ENCODE assay signal across 1 cellular context in the genomic region with DNA sequence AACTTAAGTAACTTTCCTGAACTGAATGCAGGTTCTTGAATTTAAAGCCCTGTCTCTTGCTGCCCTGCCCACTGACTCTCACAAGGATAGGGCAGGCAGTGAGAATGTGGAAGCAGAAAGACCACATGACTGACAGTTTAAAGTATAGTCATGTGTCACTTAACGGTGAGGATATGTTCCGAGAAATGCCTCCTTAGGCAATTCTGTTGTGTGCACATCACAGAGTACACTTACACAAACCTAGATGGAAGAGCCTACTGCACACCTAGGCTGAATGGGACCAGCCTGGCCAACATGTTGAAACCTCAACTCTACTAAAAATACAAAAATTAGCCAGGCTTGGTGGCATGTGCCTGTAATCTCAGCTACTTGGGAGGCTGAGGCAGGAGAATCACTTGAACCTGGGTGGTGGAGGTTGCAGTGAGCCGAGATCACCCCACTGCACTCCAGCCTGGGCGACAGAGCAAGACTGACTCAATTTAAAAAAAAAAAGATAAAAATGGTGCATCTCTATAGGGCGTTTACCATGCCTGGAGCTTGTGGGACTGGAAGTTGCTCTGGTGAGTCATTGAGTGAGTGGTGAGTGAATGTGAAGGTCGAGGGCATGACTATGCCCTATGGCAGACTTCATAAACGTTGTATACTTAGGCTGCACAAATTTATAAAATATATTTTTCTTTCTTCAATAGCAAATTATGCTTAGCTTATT.
A peak's percentile ranks its signal among the peaks of the same experiment; 100 is the strongest.
TF ChIP-seq lines count a peak whose summit lies in the region.

No MANE protein-coding gene starts in this region.

TF ChIP-seq in K562, 482 proteins besides CTCF, POLR2A, EP300 and RAD21 (continued from another document):
- TF ChIP-seq MYBL2 (IDR thresholded peaks at IDR 0.05; ENCODE audit: low read depth): peak; percentile 68
- TF ChIP-seq MYBL2 (CRISPR knock-in tag; IDR thresholded peaks at IDR 0.05; ENCODE audit: borderline replicate concordance): no peak
- TF ChIP-seq, protein P1, sequence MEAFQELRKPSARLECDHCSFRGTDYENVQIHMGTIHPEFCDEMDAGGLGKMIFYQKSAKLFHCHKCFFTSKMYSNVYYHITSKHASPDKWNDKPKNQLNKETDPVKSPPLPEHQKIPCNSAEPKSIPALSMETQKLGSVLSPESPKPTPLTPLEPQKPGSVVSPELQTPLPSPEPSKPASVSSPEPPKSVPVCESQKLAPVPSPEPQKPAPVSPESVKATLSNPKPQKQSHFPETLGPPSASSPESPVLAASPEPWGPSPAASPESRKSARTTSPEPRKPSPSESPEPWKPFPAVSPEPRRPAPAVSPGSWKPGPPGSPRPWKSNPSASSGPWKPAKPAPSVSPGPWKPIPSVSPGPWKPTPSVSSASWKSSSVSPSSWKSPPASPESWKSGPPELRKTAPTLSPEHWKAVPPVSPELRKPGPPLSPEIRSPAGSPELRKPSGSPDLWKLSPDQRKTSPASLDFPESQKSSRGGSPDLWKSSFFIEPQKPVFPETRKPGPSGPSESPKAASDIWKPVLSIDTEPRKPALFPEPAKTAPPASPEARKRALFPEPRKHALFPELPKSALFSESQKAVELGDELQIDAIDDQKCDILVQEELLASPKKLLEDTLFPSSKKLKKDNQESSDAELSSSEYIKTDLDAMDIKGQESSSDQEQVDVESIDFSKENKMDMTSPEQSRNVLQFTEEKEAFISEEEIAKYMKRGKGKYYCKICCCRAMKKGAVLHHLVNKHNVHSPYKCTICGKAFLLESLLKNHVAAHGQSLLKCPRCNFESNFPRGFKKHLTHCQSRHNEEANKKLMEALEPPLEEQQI (IDR thresholded peaks at IDR 0.05): peak; percentile 21; the same call in 1 of the 2 replicates
- TF ChIP-seq PURB (CRISPR knock-in tag; IDR thresholded peaks at IDR 0.05; ENCODE audit: low read depth): no peak
- peak in 1 of 2 experiments; percentile 27; a peak in 2 of 4 replicates for TF ChIP-seq KDM1A (IDR thresholded peaks at IDR 0.05)
- TF ChIP-seq ZNF175 (CRISPR knock-in tag; IDR thresholded peaks at IDR 0.05; ENCODE audit: low read depth): peak; percentile 49; the same call in 1 of the 2 replicates
- TF ChIP-seq HDAC2 (IDR thresholded peaks at IDR 0.05): 0 out of 2 replicates have a peak, but pooled peaks have one; percentile 19
- no peak for TF ChIP-seq POLR2AphosphoS5 (IDR thresholded peaks at IDR 0.05; ENCODE audit: control insufficient read depth, insufficient read depth, low read depth, low read length)
- TF ChIP-seq MEF2D (tag; conservative IDR thresholded peaks at IDR 0.05; ENCODE audit: low read depth): 0 out of 2 replicates have a peak, but pooled peaks have one; percentile 39
- TF ChIP-seq ESRRA (IDR thresholded peaks at IDR 0.05; ENCODE audit: borderline replicate concordance, low read depth): peak; percentile 54; the same call in 1 of the 2 replicates
- peak; percentile 80 for TF ChIP-seq ZNF384 (IDR thresholded peaks at IDR 0.05; ENCODE audit: low read depth, low read length)
- 0 out of 2 replicates have a peak, but pooled peaks have one; percentile 7 for TF ChIP-seq MYC (IDR thresholded peaks at IDR 0.05; ENCODE audit: low read depth, low read length)
- TF ChIP-seq MYC (CRISPR knock-in tag; IDR thresholded peaks at IDR 0.05; ENCODE audit: borderline replicate concordance, low read depth): no peak
- 0 out of 4 replicates have a peak, but pooled peaks have one; percentile 2 to 10 for TF ChIP-seq TRIM24 (IDR thresholded peaks at IDR 0.05)
- 0 out of 2 replicates have a peak, but pooled peaks have one; percentile 15 for TF ChIP-seq SOX6 (IDR thresholded peaks at IDR 0.05)
